In the genomic region with DNA sequence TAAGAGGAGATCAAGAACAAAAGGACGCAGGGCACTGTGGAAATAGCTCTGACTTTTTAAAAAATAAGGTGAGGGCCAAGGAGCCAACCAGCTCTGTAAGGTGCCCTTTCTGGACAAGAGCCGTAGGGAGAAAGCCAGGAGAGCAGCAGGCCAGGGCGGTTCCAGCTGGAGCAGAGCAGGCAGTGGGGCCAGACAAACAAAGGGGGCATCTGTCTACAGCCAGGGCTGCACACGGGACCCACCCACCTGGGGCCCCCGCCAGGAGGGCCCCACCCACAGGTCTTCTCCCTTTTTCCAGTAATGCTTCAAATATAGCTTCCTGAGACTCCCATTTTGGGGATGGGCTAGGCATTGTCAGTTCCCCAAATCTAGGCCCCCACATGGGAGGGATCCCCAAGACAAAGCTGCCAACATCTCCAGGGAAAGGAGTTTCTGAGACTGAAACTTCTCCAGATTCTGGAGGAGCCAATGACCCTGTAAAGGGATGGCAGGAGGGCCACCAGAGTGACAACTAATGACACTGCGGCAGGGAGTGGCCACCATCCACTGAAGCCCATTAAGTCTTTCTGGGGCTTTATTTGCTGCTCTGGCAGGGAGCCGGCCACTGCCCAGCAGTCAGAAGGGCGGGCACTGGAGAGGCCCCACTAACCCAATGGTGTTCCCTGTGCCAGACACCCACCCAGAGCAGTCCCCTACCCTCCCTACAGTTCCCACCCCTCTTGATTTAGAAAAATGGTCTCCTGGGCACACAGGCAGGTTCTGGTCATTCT, we compare ENCODE assay signal across 7 cellular contexts. TPM values are rescaled to one million over a fixed set of nuclear protein-coding genes. Genes with fewer than 3 reads are reported as not detected.
DNase-seq lines count a peak whose midpoint lies in the region; ATAC-seq and TF ChIP-seq lines count a peak whose summit lies in the region.

No MANE protein-coding gene starts in this region.

- H3K27me3 Mint-ChIP-seq in activated CD8-positive, alpha-beta T cell treated with anti-CD3 and anti-CD28 coated beads for 36 hours, result peaks cover 6% of the 10 kb centered on the region

- H3K9me3 ChIP-seq in HUES48 (ENCODE audit: control insufficient read depth, insufficient read depth, low read length) (no peaks in the 10 kb centered on the region), hepatocyte (ENCODE audit: low read depth) (no peaks in the 10 kb centered on the region)

- no peaks in the 10 kb centered on the region for H3K9me2 ChIP-seq in hepatocyte (replicated peaks; ENCODE audit: insufficient read depth)

- peaks cover 10% of the 10 kb centered on the region for H3K4me1 Mint-ChIP-seq in activated CD8-positive, alpha-beta T cell treated with anti-CD3 and anti-CD28 coated beads for 36 hours (ENCODE audit: low read depth)
- peaks cover 21% of the 10 kb centered on the region for H3K4me1 Mint-ChIP-seq in stimulated activated effector memory CD8-positive, alpha-beta T cell treated with anti-CD3 and anti-CD28 coated beads, Interleukin-12 subunit alpha, Interleukin-12 subunit beta, amount 100 ng/mL, for 72 hours

- H3K36me3 ChIP-seq in HUES48 (ENCODE audit: control insufficient read depth, insufficient read depth, low read length) (no peaks in the 10 kb centered on the region), hepatocyte (replicated peaks; ENCODE audit: insufficient read depth, low read depth) (no peaks in the 10 kb centered on the region)

- intact Hi-C loops in activated CD8-positive, alpha-beta T cell treated with anti-CD3 and anti-CD28 coated beads for 36 hours (cut with micrococcal nuclease), result no loop called here

- H3K4me1 ChIP-seq in HUES48 (ENCODE audit: control insufficient read depth, insufficient read depth, low read length), result peaks cover 34% of the 10 kb centered on the region
- H3K4me1 ChIP-seq in hepatocyte (ENCODE audit: insufficient read depth), result peaks cover 64% of the 10 kb centered on the region

- H3K4me3 ChIP-seq in HUES48 (ENCODE audit: low read depth, low read length), result peak overlapping the region; percentile 83
- peak overlapping the region; percentile 99 for H3K4me3 ChIP-seq in hepatocyte

- H4K20me1 ChIP-seq in hepatocyte (ENCODE audit: insufficient read depth, poor library complexity, severe bottlenecking), result peaks cover 58% of the 10 kb centered on the region

- H3K36me3 Mint-ChIP-seq in activated CD8-positive, alpha-beta T cell treated with anti-CD3 and anti-CD28 coated beads for 36 hours (ENCODE audit: low read depth), result no peaks in the 10 kb centered on the region
- H3K36me3 Mint-ChIP-seq in stimulated activated effector memory CD8-positive, alpha-beta T cell treated with anti-CD3 and anti-CD28 coated beads, Interleukin-12 subunit alpha, Interleukin-12 subunit beta, amount 100 ng/mL, for 72 hours, result peaks cover 7% of the 10 kb centered on the region

- POLR2A ChIA-PET in activated CD8-positive, alpha-beta T cell treated with anti-CD3 and anti-CD28 coated beads for 36 hours (lab: Charles Lee), result interaction anchor here (0.6 to 0.9 kb wide), 3 partner anchors 50 to 85 kb away, joined by 3 read pairs; a partner anchor contains a TSS

- H3K79me2 ChIP-seq in hepatocyte, result peaks cover 61% of the 10 kb centered on the region

- H3K27ac ChIP-seq in HUES48 (ENCODE audit: low read depth, low read length) (peak overlapping the region; percentile 34), hepatocyte (peak overlapping the region; percentile 93)

- H3K4me3 Mint-ChIP-seq in activated CD8-positive, alpha-beta T cell treated with anti-CD3 and anti-CD28 coated beads for 36 hours, result peak overlapping the region; percentile 82
- H3K4me3 Mint-ChIP-seq in stimulated activated effector memory CD8-positive, alpha-beta T cell treated with anti-CD3 and anti-CD28 coated beads, Interleukin-12 subunit alpha, Interleukin-12 subunit beta, amount 100 ng/mL, for 72 hours, result peak overlapping the region; percentile 92

- CTCF ChIA-PET in activated CD8-positive, alpha-beta T cell treated with anti-CD3 and anti-CD28 coated beads for 36 hours (lab: Charles Lee), result interaction anchor here (0.7 to 3.5 kb wide), 13 partner anchors 28 to 382 kb away, joined by 3 to 26 read pairs (median 7); no protein-coding TSS in a partner anchor

- WGBS in hepatocyte (ENCODE audit: low lambda C conversion rate, missing lambda C conversion rate), result 50% methylated on average over 7 of the region's 8 CpGs

- H2AFZ ChIP-seq in hepatocyte, result no peak overlapping the region

- H3K4me2 ChIP-seq in hepatocyte, result peak overlapping the region; percentile 80

- no peaks in the 10 kb centered on the region for H3K9me3 Mint-ChIP-seq in activated CD8-positive, alpha-beta T cell treated with anti-CD3 and anti-CD28 coated beads for 36 hours
- no peaks in the 10 kb centered on the region for H3K9me3 Mint-ChIP-seq in stimulated activated effector memory CD8-positive, alpha-beta T cell treated with anti-CD3 and anti-CD28 coated beads, Interleukin-12 subunit alpha, Interleukin-12 subunit beta, amount 100 ng/mL, for 72 hours

- TF ChIP-seq CTCF in activated CD8-positive, alpha-beta T cell treated with anti-CD3 and anti-CD28 coated beads for 36 hours (IDR thresholded peaks at IDR 0.05), result no peak
- no peak for TF ChIP-seq CTCF in hepatocyte (IDR thresholded peaks at IDR 0.05; ENCODE audit: poor library complexity)

- H3K9ac ChIP-seq in HUES48 (ENCODE audit: low read depth, low read length), result no peak overlapping the region

- ATAC-seq in activated CD8-positive, alpha-beta T cell treated with anti-CD3 and anti-CD28 coated beads for 36 hours, result no peak
- no peak for ATAC-seq in stimulated activated effector memory CD8-positive, alpha-beta T cell treated with anti-CD3 and anti-CD28 coated beads, Interleukin-12 subunit alpha, Interleukin-12 subunit beta, amount 100 ng/mL, for 72 hours
- ATAC-seq in GM21515 (IDR thresholded peaks at IDR 0.05; ENCODE audit: unreplicated experiment) (no peak), HG02884 (IDR thresholded peaks at IDR 0.05; ENCODE audit: unreplicated experiment) (no peak)

- H3K27me3 ChIP-seq in HUES48 (ENCODE audit: control insufficient read depth, insufficient read depth, low read length) (peaks cover 21% of the 10 kb centered on the region), hepatocyte (no peaks in the 10 kb centered on the region)

- DNase-seq in activated CD8-positive, alpha-beta T cell treated with anti-CD3 and anti-CD28 coated beads for 36 hours, result no peak
- DNase-seq in hepatocyte (ENCODE audit: low spot score), result peak; percentile 65
- no peak for DNase-seq in stimulated activated effector memory CD8-positive, alpha-beta T cell treated with anti-CD3 and anti-CD28 coated beads, Interleukin-12 subunit alpha, Interleukin-12 subunit beta, amount 100 ng/mL, for 72 hours (ENCODE audit: low spot score in 2 of 2)
- DNase-seq in D341Med (ENCODE audit: low spot score), result no peak

- no peak overlapping the region for H3K27ac Mint-ChIP-seq in activated CD8-positive, alpha-beta T cell treated with anti-CD3 and anti-CD28 coated beads for 36 hours
- peak overlapping the region; percentile 93 for H3K27ac Mint-ChIP-seq in stimulated activated effector memory CD8-positive, alpha-beta T cell treated with anti-CD3 and anti-CD28 coated beads, Interleukin-12 subunit alpha, Interleukin-12 subunit beta, amount 100 ng/mL, for 72 hours

RNA-seq across cellular contexts. Expression of a gene that starts 1.9 kb away (rescaled TPM):
- 1 to 10 TPM; 4.1 to 4.3 TPM for total RNA-seq in activated CD8-positive, alpha-beta T cell treated with anti-CD3 and anti-CD28 coated beads for 36 hours
- total RNA-seq in hepatocyte, result 41.8 and 44.1 TPM in 2 replicates
- 12.3 and 14.7 TPM in 2 replicates for polyA plus RNA-seq in hepatocyte

RNA-seq across cellular contexts. Expression of a gene that starts 46.6 kb away (rescaled TPM):
- 10 to 100 TPM; 28.4 to 29.0 TPM for total RNA-seq in activated CD8-positive, alpha-beta T cell treated with anti-CD3 and anti-CD28 coated beads for 36 hours
- total RNA-seq in hepatocyte, result 24.0 and 25.2 TPM in 2 replicates
- 5.4 and 9.9 TPM in 2 replicates for polyA plus RNA-seq in hepatocyte
